ENCODE assay signal across 9 cellular contexts in genomic region chr1:25616932-25617625, GRCh38.
DNase-seq lines count a peak whose midpoint lies in the region; ATAC-seq lines count a peak whose summit lies in the region.
"Had no signal": no experiment of that assay in that cellular context is flagged by ENCODE, and none has a peak within 500 bp of the region (broad histone marks: within the 10 kb centered on the region; RNA-seq: fewer than 3 reads in every experiment).

No MANE protein-coding gene starts in this region.

- peak overlapping the region; percentile 49 for H3K4me3 ChIP-seq in iPS-11a (ENCODE audit: low read depth, low read length)

- H3K4me1 Mint-ChIP-seq in activated naive CD4-positive, alpha-beta T cell treated with anti-CD3 and anti-CD28 coated beads, Interleukin-2, amount 10 ng/mL, durations not matched to agents 7 days and 5 days, result peaks cover 58% of the 10 kb centered on the region
- H3K4me1 Mint-ChIP-seq in stimulated activated naive B cell treated with anti-CD40 and anti-IgM and Interleukin-4, amounts not matched to agents 10 μg/mL and 1 μg/mL and 100 μg/mL, for 72 hours, result peaks cover 39 to 63% of the 10 kb centered on the region in 2 donors

- no peaks in the 10 kb centered on the region for H3K9me3 Mint-ChIP-seq in activated naive CD4-positive, alpha-beta T cell treated with anti-CD3 and anti-CD28 coated beads, Interleukin-2, amount 10 ng/mL, durations not matched to agents 7 days and 5 days
- no peaks in the 10 kb centered on the region for H3K9me3 Mint-ChIP-seq in stimulated activated naive B cell treated with anti-CD40 and anti-IgM and Interleukin-4, amounts not matched to agents 10 μg/mL and 1 μg/mL and 100 μg/mL, for 72 hours
- H3K9me3 Mint-ChIP-seq: neural crest cell had no signal

- H3K36me3 Mint-ChIP-seq in activated naive CD4-positive, alpha-beta T cell treated with anti-CD3 and anti-CD28 coated beads, Interleukin-2, amount 10 ng/mL, durations not matched to agents 7 days and 5 days, result peaks cover 35% of the 10 kb centered on the region
- H3K36me3 Mint-ChIP-seq in stimulated activated naive B cell treated with anti-CD40 and anti-IgM and Interleukin-4, amounts not matched to agents 10 μg/mL and 1 μg/mL and 100 μg/mL, for 72 hours, result no peaks in the 10 kb centered on the region

- CTCF ChIA-PET in activated naive CD4-positive, alpha-beta T cell treated with anti-CD3 and anti-CD28 coated beads, Interleukin-2, amount 10 ng/mL, durations not matched to agents 7 days and 5 days (lab: Charles Lee), result interaction anchor here (2.2 kb wide), 1 partner anchor 175 kb away, joined by 11 read pairs; no protein-coding TSS in a partner anchor

- H3K27me3 Mint-ChIP-seq in activated naive CD4-positive, alpha-beta T cell treated with anti-CD3 and anti-CD28 coated beads, Interleukin-2, amount 10 ng/mL, durations not matched to agents 7 days and 5 days, result peaks cover 52% of the 10 kb centered on the region
- peaks cover 47 to 48% of the 10 kb centered on the region in 2 donors for H3K27me3 Mint-ChIP-seq in stimulated activated naive B cell treated with anti-CD40 and anti-IgM and Interleukin-4, amounts not matched to agents 10 μg/mL and 1 μg/mL and 100 μg/mL, for 72 hours

- H3K4me3 Mint-ChIP-seq in activated naive CD4-positive, alpha-beta T cell treated with anti-CD3 and anti-CD28 coated beads, Interleukin-2, amount 10 ng/mL, durations not matched to agents 7 days and 5 days, result peak overlapping the region; percentile 76
- H3K4me3 Mint-ChIP-seq in stimulated activated naive B cell treated with anti-CD40 and anti-IgM and Interleukin-4, amounts not matched to agents 10 μg/mL and 1 μg/mL and 100 μg/mL, for 72 hours, result peak overlapping the region; percentile 32 to 80

- H3K27ac Mint-ChIP-seq in activated naive CD4-positive, alpha-beta T cell treated with anti-CD3 and anti-CD28 coated beads, Interleukin-2, amount 10 ng/mL, durations not matched to agents 7 days and 5 days, result no peak overlapping the region
- H3K27ac Mint-ChIP-seq in stimulated activated naive B cell treated with anti-CD40 and anti-IgM and Interleukin-4, amounts not matched to agents 10 μg/mL and 1 μg/mL and 100 μg/mL, for 72 hours, result no peak overlapping the region

- DNase-seq in D341Med (ENCODE audit: low spot score) (peak; percentile 55), NCI-H1694 (lab: John Stamatoyannopoulos, UW) (no peak), HK-2 (ENCODE audit: unreplicated experiment) (no peak), NCI-H1694 treated with DMSO at 0.1 percent for 48 hours (lab: John Stamatoyannopoulos, UW) (no peak)
- DNase-seq in activated naive CD4-positive, alpha-beta T cell treated with anti-CD3 and anti-CD28 coated beads, Interleukin-2, amount 10 ng/mL, durations not matched to agents 7 days and 5 days, result peak; percentile 62
- DNase-seq in stimulated activated naive B cell treated with anti-CD40 and anti-IgM and Interleukin-4, amounts not matched to agents 10 μg/mL and 1 μg/mL and 100 μg/mL, for 72 hours, result no peak

- ATAC-seq in HG02759 (IDR thresholded peaks at IDR 0.05; ENCODE audit: unreplicated experiment), result peak; percentile 10
- peak in 1 of 2 donors; percentile 0 for ATAC-seq in stimulated activated naive B cell treated with anti-CD40 and anti-IgM and Interleukin-4, amounts not matched to agents 10 μg/mL and 1 μg/mL and 100 μg/mL, for 72 hours (replicated peaks)

Comparison
In these comparisons a context has a peak if more than half of its experiments do, and no peak if none do; other contexts are left out.
1. DNase-seq: peak in D341Med (single experiment) and activated naive CD4-positive, alpha-beta T cell treated with anti-CD3 and anti-CD28 coated beads, Interleukin-2, amount 10 ng/mL, durations not matched to agents 7 days and 5 days (single experiment); none in stimulated activated naive B cell treated with anti-CD40 and anti-IgM and Interleukin-4, amounts not matched to agents 10 μg/mL and 1 μg/mL and 100 μg/mL, for 72 hours (single experiment), NCI-H1694 (single experiment), HK-2 (single experiment) and NCI-H1694 treated with DMSO at 0.1 percent for 48 hours (single experiment).